ENCODE assay signal across 8 cellular contexts in the genomic region with DNA sequence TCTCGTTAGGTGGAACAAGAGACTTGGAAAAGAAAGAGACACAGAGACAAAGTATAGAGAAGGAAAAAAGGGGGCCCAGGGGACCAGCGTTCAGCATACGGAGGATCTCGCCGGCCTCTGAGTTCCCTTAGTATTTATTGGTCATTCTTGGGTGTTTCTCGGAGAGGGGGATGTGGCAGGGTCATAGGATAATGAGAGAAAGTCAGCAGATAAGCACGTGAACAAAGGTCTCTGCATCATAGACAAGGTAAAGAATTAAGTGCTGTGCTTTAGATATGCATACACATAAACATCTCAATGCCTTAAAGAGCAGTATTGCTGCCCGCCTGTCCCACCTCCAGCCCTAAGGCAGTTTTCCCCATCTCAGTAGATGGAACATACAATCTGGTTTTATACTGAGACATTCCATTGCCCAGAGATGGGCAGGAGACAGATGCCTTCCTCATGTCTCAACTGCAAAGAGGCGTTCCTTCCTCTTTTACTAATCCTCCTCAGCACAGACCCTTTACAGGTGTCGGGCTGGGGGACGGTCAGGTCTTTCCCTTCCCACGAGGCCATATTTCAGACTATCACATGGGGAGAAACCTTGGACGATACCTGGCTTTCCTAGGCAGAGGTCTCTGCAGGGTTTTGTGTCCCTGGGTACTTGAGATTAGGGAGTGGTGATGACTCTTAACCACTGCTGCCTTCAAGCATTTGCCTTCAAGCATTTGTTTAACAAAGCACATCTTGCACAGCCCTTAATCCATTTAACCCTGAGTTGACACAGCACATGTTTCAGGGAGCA. TPM values are rescaled to one million over a fixed set of nuclear protein-coding genes. Genes with fewer than 3 reads are reported as not detected.
DNase-seq lines count a peak whose midpoint lies in the region; ATAC-seq, FAIRE-seq and TF ChIP-seq lines count a peak whose summit lies in the region.
"Not testable (repeated sequence)": the region's sequence is repeated elsewhere in the genome, so short reads cannot be mapped to it uniquely, and the experiment has no call there.

No MANE protein-coding gene starts in this region.

- intact Hi-C loops in mammary epithelial cell (cut with micrococcal nuclease): not testable (repeated sequence)

- FAIRE-seq in small intestine (lab: Jason Lieb, UNC): not testable (repeated sequence)

- H3K4me2 ChIP-seq in mammary epithelial cell (ENCODE audit: insufficient read depth, low read depth, low read length); mesendoderm (ENCODE audit: low read length): not testable (repeated sequence)

- not testable (repeated sequence) for H2AK5ac ChIP-seq in mesendoderm (ENCODE audit: low read length)

- peaks cover 61% of the 10 kb centered on the region for H3K79me2 ChIP-seq in mammary epithelial cell (ENCODE audit: insufficient read depth, low read length)
- H3K79me2 ChIP-seq in mesendoderm (ENCODE audit: control insufficient read depth, insufficient read depth, low read length): not testable (repeated sequence)

- not testable (repeated sequence) for H4K20me1 ChIP-seq in mammary epithelial cell (ENCODE audit: insufficient read depth, low read length)

- H3K18ac ChIP-seq in mesendoderm (ENCODE audit: low read length): not testable (repeated sequence)

- not testable (repeated sequence) for H4K8ac ChIP-seq in mesendoderm (ENCODE audit: low read depth, low read length)

- H3K23ac ChIP-seq in mesendoderm (ENCODE audit: low read length): not testable (repeated sequence)

- H3K9me3 ChIP-seq in HUES48 (ENCODE audit: control insufficient read depth, insufficient read depth, low read length); mammary epithelial cell (replicated peaks; ENCODE audit: insufficient read depth, low read length); small intestine (ENCODE audit: control insufficient read depth, low read depth): not testable (repeated sequence)

- not testable (repeated sequence) for TF ChIP-seq CTCF in mammary epithelial cell (conservative IDR thresholded peaks at IDR 0.05 in 1 of 2, IDR thresholded peaks at IDR 0.05 in 1 of 2; ENCODE audit: extremely low read depth in 1 of 2, insufficient read depth in 1 of 2, low read depth in 1 of 2, low read length in 2 of 2)

- not testable (repeated sequence) for H2BK5ac ChIP-seq in mesendoderm (ENCODE audit: low read length)

- in situ Hi-C loops in mammary epithelial cell (cut with MboI; ENCODE audit: low sequenced_read_pairs in 2 of 2): not testable (repeated sequence)

- not testable (repeated sequence) for H3K4ac ChIP-seq in mesendoderm (ENCODE audit: low read depth, low read length)

- 88% methylated on average over 13 of the region's 13 CpGs for WGBS in mammary epithelial cell (ENCODE audit: low coverage, missing lambda C conversion rate)
- no CpG with 5 or more reads among the region's 13 CpGs for WGBS in mesendoderm (ENCODE audit: extremely low coverage, insufficient coverage, low lambda C conversion rate)
- WGBS in small intestine, 3 donors: 68 to 78% (median 77%) methylated on average over 11 to 13 of the region's 13 CpGs

- dilution Hi-C loops in mammary epithelial cell (cut with HindIII; ENCODE audit: low sequenced_read_pairs): not testable (repeated sequence)

- H3K27ac ChIP-seq in HUES48 (ENCODE audit: low read depth, low read length): peak overlapping the region; percentile 74
- not testable (repeated sequence) for H3K27ac ChIP-seq in mammary epithelial cell (ENCODE audit: insufficient read depth, low read depth, low read length); mesendoderm (ENCODE audit: low read depth, low read length); small intestine (ENCODE audit: low read depth in 1 of 2, low read length in 1 of 2)

- H2AFZ ChIP-seq in mammary epithelial cell (ENCODE audit: low read depth, low read length): not testable (repeated sequence)

- CTCF ChIA-PET in mammary epithelial cell (lab: Charles Lee; ENCODE audit: low non-redundant PET): not testable (repeated sequence)

- peak; percentile 6 for ATAC-seq in GM18498 (IDR thresholded peaks at IDR 0.05; ENCODE audit: unreplicated experiment)
- ATAC-seq in GM19463 (IDR thresholded peaks at IDR 0.05; ENCODE audit: unreplicated experiment): peak; percentile 40
- ATAC-seq in HG02798 (IDR thresholded peaks at IDR 0.05; ENCODE audit: poor library complexity, unreplicated experiment): peak; percentile 16

- H3K36me3 ChIP-seq in HUES48 (ENCODE audit: control insufficient read depth, insufficient read depth, low read length); mammary epithelial cell (ENCODE audit: insufficient read depth, low read length); mesendoderm (ENCODE audit: control insufficient read depth, insufficient read depth, low read length); small intestine (ENCODE audit: control insufficient read depth in 2 of 2, insufficient read depth in 2 of 2, low read length in 2 of 2): not testable (repeated sequence)

- H3K9ac ChIP-seq in HUES48 (ENCODE audit: low read depth, low read length); mammary epithelial cell (ENCODE audit: insufficient read depth, low read length); mesendoderm (ENCODE audit: low read length): not testable (repeated sequence)

- DNase-seq in NCI-H82 treated with DMSO at 0.1 percent for 48 hours (lab: John Stamatoyannopoulos, UW; ENCODE audit: unreplicated experiment): peak; percentile 62
- peak; percentile 17 for DNase-seq in mammary epithelial cell
- DNase-seq in mesendoderm: peak; percentile 32
- DNase-seq in small intestine: peak; percentile 39

- H4K5ac ChIP-seq in mesendoderm (ENCODE audit: low read length): not testable (repeated sequence)

- H2BK120ac ChIP-seq in mesendoderm (ENCODE audit: low read depth, low read length): not testable (repeated sequence)

- BruUV-seq in mammary epithelial cell (replicated peaks; lab: Mats Ljungman, UMichigan): not testable (repeated sequence)

- H3K79me1 ChIP-seq in mesendoderm (ENCODE audit: low read length): not testable (repeated sequence)

- H3K4me1 ChIP-seq in HUES48 (ENCODE audit: control insufficient read depth, insufficient read depth, low read length) (peaks cover 15% of the 10 kb centered on the region; the same call in 1 of the 2 replicates), mammary epithelial cell (ENCODE audit: insufficient read depth, low read length) (peaks cover 16% of the 10 kb centered on the region), small intestine (ENCODE audit: control insufficient read depth in 2 of 2, insufficient read depth in 1 of 2, low read depth in 1 of 2, low read length in 1 of 2) (peaks cover 4 to 14% of the 10 kb centered on the region in 2 donors)
- not testable (repeated sequence) for H3K4me1 ChIP-seq in mesendoderm (ENCODE audit: control insufficient read depth, low read depth, low read length)

- H3K4me3 ChIP-seq in HUES48 (ENCODE audit: low read depth, low read length); mammary epithelial cell (replicated peaks in 1 of 3; ENCODE audit: insufficient read depth in 1 of 3, low read depth in 2 of 3, low read length in 3 of 3); mesendoderm (ENCODE audit: low read length); small intestine (ENCODE audit: low read depth in 1 of 2, low read length in 2 of 2): not testable (repeated sequence)

- not testable (repeated sequence) for H2BK15ac ChIP-seq in mesendoderm (replicated peaks; ENCODE audit: low read depth)

- H3K56ac ChIP-seq in mesendoderm (ENCODE audit: low read length): not testable (repeated sequence)

- not testable (repeated sequence) for H3K27me3 ChIP-seq in HUES48 (ENCODE audit: control insufficient read depth, insufficient read depth, low read length); mammary epithelial cell (ENCODE audit: insufficient read depth, low read length); mesendoderm (ENCODE audit: insufficient read depth, low read length, poor library complexity); small intestine (ENCODE audit: control insufficient read depth in 2 of 2, insufficient read depth in 2 of 2, low read length in 2 of 2)

RNA-seq across cellular contexts. Expression of a gene that starts 17.4 kb away (rescaled TPM):
- total RNA-seq in mammary epithelial cell: 10 to 100 TPM in 1 of 2 donors, 1 to 10 TPM in 1; 9.3 to 20.7 TPM
- polyA plus RNA-seq in mammary epithelial cell (33.9 TPM), small intestine (10 to 100 TPM; 25.7 to 37.2 (median 34.0) TPM)
- 12.9 TPM for polyA minus RNA-seq in mammary epithelial cell
- 3.6 TPM for polyA plus RNA-seq in mesendoderm (2013, experiment 1 of 2)
- polyA plus RNA-seq in mesendoderm (2013, experiment 2 of 2): 3.7 TPM

RNA-seq across cellular contexts. Expression of a gene that starts 48.7 kb away (rescaled TPM):
- total RNA-seq in mammary epithelial cell: 1 to 10 TPM; 1.3 to 7.3 TPM
- polyA plus RNA-seq in mammary epithelial cell (1.1 TPM), small intestine (10 to 100 TPM; 11.3 to 18.2 (median 11.9) TPM)
- not detected for polyA minus RNA-seq in mammary epithelial cell
- 1.8 TPM for polyA plus RNA-seq in mesendoderm (2013, experiment 1 of 2)
- polyA plus RNA-seq in mesendoderm (2013, experiment 2 of 2): 2.0 TPM
